In the genomic region with DNA sequence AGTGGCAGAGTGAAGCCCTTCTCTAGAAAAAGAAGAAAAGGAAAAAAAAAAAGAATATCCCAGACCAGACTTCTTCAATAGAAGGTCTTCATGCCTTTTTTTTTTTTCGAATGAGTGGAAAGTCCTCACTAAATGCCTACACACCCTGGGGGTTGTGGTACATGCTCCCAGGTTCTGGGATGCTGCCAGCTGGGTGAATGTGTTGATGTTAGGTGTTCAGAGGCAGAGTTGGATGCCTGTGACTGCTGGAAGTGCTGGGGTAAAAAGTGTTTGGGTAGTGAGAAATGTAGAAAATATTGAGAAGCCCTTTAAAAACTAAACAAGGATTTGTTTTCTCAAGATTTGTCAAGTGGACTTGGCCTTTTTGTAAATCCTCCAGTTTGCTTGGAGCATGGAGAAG, we compare ENCODE assay signal across 24 cellular contexts.
A peak's percentile ranks its signal among the peaks of the same experiment; 100 is the strongest.
DNase-seq lines count a peak whose midpoint lies in the region; ATAC-seq and TF ChIP-seq lines count a peak whose summit lies in the region.
"Had no signal": no experiment of that assay in that cellular context is flagged by ENCODE, and none has a peak within 500 bp of the region (broad histone marks: within the 10 kb centered on the region; RNA-seq: fewer than 3 reads in every experiment).

No MANE protein-coding gene starts in this region.

- H4K20me1 ChIP-seq in neural progenitor cell (ENCODE audit: low read depth), result no peaks in the 10 kb centered on the region
- H4K20me1 ChIP-seq: BLaER1 had no signal

- H3K9me3 Mint-ChIP-seq in activated CD4-positive, alpha-beta T cell treated with anti-CD3 and anti-CD28 coated beads, Interleukin-2, amount 10 ng/mL, durations not matched to agents 24 days and 14 days, result no peaks in the 10 kb centered on the region
- H3K9me3 Mint-ChIP-seq in neural progenitor cell, result peaks cover 2% of the 10 kb centered on the region

- ATAC-seq in HG03469 (IDR thresholded peaks at IDR 0.05; ENCODE audit: unreplicated experiment) (no peak), GM18907 (IDR thresholded peaks at IDR 0.05; ENCODE audit: unreplicated experiment) (no peak)
- ATAC-seq: A549 had no signal

- intact Hi-C loops in activated CD4-positive, alpha-beta T cell treated with anti-CD3 and anti-CD28 coated beads, Interleukin-2, amount 10 ng/mL, durations not matched to agents 24 days and 14 days (cut with micrococcal nuclease), result no loop called here

- no peak overlapping the region for H3K4me3 ChIP-seq in neural progenitor cell
- H3K4me3 ChIP-seq: A549, BLaER1 had no signal

- H3K4me3 Mint-ChIP-seq in activated CD4-positive, alpha-beta T cell treated with anti-CD3 and anti-CD28 coated beads, Interleukin-2, amount 10 ng/mL, durations not matched to agents 24 days and 14 days, result no peak overlapping the region
- no peak overlapping the region for H3K4me3 Mint-ChIP-seq in neural progenitor cell
- H3K4me3 Mint-ChIP-seq: CD14-positive monocyte; CD4-positive, alpha-beta memory T cell; CD4-positive, CD25-positive, alpha-beta regulatory T cell; CD8-positive, alpha-beta memory T cell had no signal

- peak; percentile 17 for DNase-seq in activated CD4-positive, alpha-beta T cell treated with anti-CD3 and anti-CD28 coated beads, Interleukin-2, amount 10 ng/mL, durations not matched to agents 24 days and 14 days
- DNase-seq in activated CD4-positive, alpha-beta T cell treated with anti-CD3 and anti-CD28 coated beads, Interleukin-2, amount 50 U/mL, for 48 hours, result no peak
- DNase-seq in astrocyte of the hippocampus (ENCODE audit: low read depth, low spot score) (peak; percentile 47), neural progenitor cell (ENCODE audit: low spot score) (no peak), glomerular visceral epithelial cell (ENCODE audit: extremely low spot score) (no peak)
- DNase-seq: ACHN; BE2C; C1 segment of cervical spinal cord; CD4-positive, alpha-beta memory T cell; CD4-positive, CD25-positive, alpha-beta regulatory T cell; CD8-positive, alpha-beta memory T cell; COR-L47; DMS 273 treated with DMSO at 0.1 percent for 48 hours; DMS153; DMS53; DMS79; DND-41; GF-D8 had no signal

- H3K27ac Mint-ChIP-seq in activated CD4-positive, alpha-beta T cell treated with anti-CD3 and anti-CD28 coated beads, Interleukin-2, amount 10 ng/mL, durations not matched to agents 24 days and 14 days, result no peak overlapping the region
- peak overlapping the region; percentile 55 for H3K27ac Mint-ChIP-seq in neural progenitor cell
- H3K27ac Mint-ChIP-seq: CD14-positive monocyte; CD4-positive, alpha-beta memory T cell; CD4-positive, CD25-positive, alpha-beta regulatory T cell; CD8-positive, alpha-beta memory T cell had no signal

- no peak overlapping the region for H3K27ac ChIP-seq in neural progenitor cell
- H3K27ac ChIP-seq: 22Rv1, A549, BLaER1 had no signal

- no peak overlapping the region for H3K4me2 ChIP-seq in neural progenitor cell
- H3K4me2 ChIP-seq: A549, BLaER1 had no signal

- no peaks in the 10 kb centered on the region for H3K79me2 ChIP-seq in neural progenitor cell (ENCODE audit: low read depth)

- H3K4me1 ChIP-seq in neural progenitor cell, result no peaks in the 10 kb centered on the region
- H3K4me1 ChIP-seq: A549, BE2C had no signal

- no peaks in the 10 kb centered on the region for H3F3A ChIP-seq in neural progenitor cell (ENCODE audit: low read depth)

- no peak for TF ChIP-seq CTCF in neural progenitor cell (IDR thresholded peaks at IDR 0.05)

- no peak overlapping the region for H3K9ac ChIP-seq in neural progenitor cell
- H3K9ac ChIP-seq: BLaER1 had no signal

- H3K9me3 ChIP-seq in neural progenitor cell (ENCODE audit: low read depth), result no peaks in the 10 kb centered on the region
- H3K9me3 ChIP-seq: A549, BE2C, BLaER1 had no signal

- no peaks in the 10 kb centered on the region for H3K27me3 Mint-ChIP-seq in activated CD4-positive, alpha-beta T cell treated with anti-CD3 and anti-CD28 coated beads, Interleukin-2, amount 10 ng/mL, durations not matched to agents 24 days and 14 days
- H3K27me3 Mint-ChIP-seq in neural progenitor cell (ENCODE audit: insufficient read depth, low read depth), result peaks cover 4% of the 10 kb centered on the region

- H2AFZ ChIP-seq in neural progenitor cell (replicated peaks), result no peak overlapping the region

- H3K36me3 Mint-ChIP-seq in activated CD4-positive, alpha-beta T cell treated with anti-CD3 and anti-CD28 coated beads, Interleukin-2, amount 10 ng/mL, durations not matched to agents 24 days and 14 days (ENCODE audit: low read depth), result no peaks in the 10 kb centered on the region
- H3K36me3 Mint-ChIP-seq in neural progenitor cell, result no peaks in the 10 kb centered on the region
- H3K36me3 Mint-ChIP-seq: CD14-positive monocyte; CD4-positive, alpha-beta memory T cell; CD4-positive, CD25-positive, alpha-beta regulatory T cell; CD8-positive, alpha-beta memory T cell had no signal

- no peaks in the 10 kb centered on the region for H3K36me3 ChIP-seq in neural progenitor cell
- H3K36me3 ChIP-seq: BE2C, BLaER1 had no signal

- no peaks in the 10 kb centered on the region for H3K27me3 ChIP-seq in neural progenitor cell
- H3K27me3 ChIP-seq: BE2C, BLaER1 had no signal

- no peaks in the 10 kb centered on the region for H3K4me1 Mint-ChIP-seq in activated CD4-positive, alpha-beta T cell treated with anti-CD3 and anti-CD28 coated beads, Interleukin-2, amount 10 ng/mL, durations not matched to agents 24 days and 14 days
- H3K4me1 Mint-ChIP-seq in neural progenitor cell, result no peaks in the 10 kb centered on the region
- H3K4me1 Mint-ChIP-seq: CD14-positive monocyte; CD4-positive, alpha-beta memory T cell; CD4-positive, CD25-positive, alpha-beta regulatory T cell; CD8-positive, alpha-beta memory T cell had no signal

Comparison
In these comparisons a context has a peak if more than half of its experiments do, and no peak if none do; other contexts are left out.
1. DNase-seq: peak in activated CD4-positive, alpha-beta T cell treated with anti-CD3 and anti-CD28 coated beads, Interleukin-2, amount 10 ng/mL, durations not matched to agents 24 days and 14 days (single experiment) and astrocyte of the hippocampus (single experiment); none in activated CD4-positive, alpha-beta T cell treated with anti-CD3 and anti-CD28 coated beads, Interleukin-2, amount 50 U/mL, for 48 hours (0 of 2), neural progenitor cell (single experiment) and glomerular visceral epithelial cell (single experiment).